8 cellular contexts compared by ENCODE assay signal in genomic region chr15:82647045-82647834, GRCh38. TPM values are rescaled to one million over a fixed set of nuclear protein-coding genes. Genes with fewer than 3 reads are reported as not detected.
DNase-seq lines count a peak whose midpoint lies in the region; ATAC-seq and TF ChIP-seq lines count a peak whose summit lies in the region.

CPEB1 (minus strand) TSS chr15:82647363; CDS start chr15:82628459, 18,904 bp downstream.

- H3K9me3 ChIP-seq in Peyer's patch: peaks cover 0 to 6% (median 0%) of the 10 kb centered on the region in 4 donors

- no peak for TF ChIP-seq CTCF in Peyer's patch (IDR thresholded peaks at IDR 0.05)

- peaks cover 0 to 24% (median 8%) of the 10 kb centered on the region in 4 donors for H3K4me1 ChIP-seq in Peyer's patch

- TF ChIP-seq POLR2A in Peyer's patch (IDR thresholded peaks at IDR 0.05): no peak

- peak within 1 kb of the TSS; percentile 43 to 62 (median 60) for H3K4me3 ChIP-seq in Peyer's patch

- no peak for ATAC-seq in HG02623 (IDR thresholded peaks at IDR 0.05; ENCODE audit: unreplicated experiment)
- ATAC-seq in GM18519 (IDR thresholded peaks at IDR 0.05; ENCODE audit: low FRiP score, unreplicated experiment): no peak

- DNase-seq in activated CD4-positive, CD25-positive, alpha-beta regulatory T cell (lab: John Stamatoyannopoulos, UW): peak; percentile 5 to 16 (median 10)
- DNase-seq in activated CD4-positive, CD25-positive, alpha-beta regulatory T cell treated with anti-CD3 and anti-CD28 coated beads, Interleukin-2, amount 50 U/mL, for 72 hours: no peak
- DNase-seq in Peyer's patch: peak in 2 of 3 donors; percentile 57 to 58
- peak in 47 of 56 donors; percentile 22 to 82 (median 68) for DNase-seq in amygdala (lab: John Stamatoyannopoulos, UW)
- DNase-seq in hepatic stellate cell (ENCODE audit: low spot score): peak; percentile 53
- DNase-seq in retina: peak; percentile 74

- no peaks in the 10 kb centered on the region for H3K36me3 ChIP-seq in Peyer's patch

- H3K27me3 ChIP-seq in Peyer's patch: peaks cover 0 to 22% of the 10 kb centered on the region in 2 donors

- H3K27ac ChIP-seq in Peyer's patch: peak within 1 kb of the TSS in 2 of 4 donors; percentile 19 to 25

RNA-seq across cellular contexts. Expression of gene CPEB1, which starts in this region (rescaled TPM):
- total RNA-seq in Peyer's patch: 1 to 10 TPM in 3 of 4 donors, under 1 TPM in 1; 0.53 to 4.2 (median 1.9) TPM
